ENCODE assay signal across 15 cellular contexts in the genomic region with DNA sequence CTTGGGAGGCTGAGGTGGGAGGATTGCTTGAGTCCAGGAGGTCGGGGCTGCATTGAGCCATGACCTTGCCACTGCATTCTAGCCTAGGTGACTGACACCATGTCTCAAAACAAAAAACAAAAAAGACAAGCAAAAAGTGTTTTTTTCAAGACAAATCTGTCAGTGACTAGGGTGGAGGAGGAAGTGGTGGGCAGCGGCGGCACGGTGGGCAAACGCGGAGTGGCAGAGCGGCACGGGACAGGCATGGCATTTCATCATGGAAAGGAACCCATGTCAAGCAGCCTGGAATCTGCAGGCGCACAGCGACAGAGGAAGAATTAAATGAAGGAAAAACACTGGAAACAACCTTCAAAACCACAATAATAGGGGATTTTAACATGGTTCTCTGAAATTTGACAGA. TPM values are rescaled to one million over a fixed set of nuclear protein-coding genes. Genes with fewer than 3 reads are reported as not detected.
DNase-seq lines count a peak whose midpoint lies in the region; ATAC-seq and TF ChIP-seq lines count a peak whose summit lies in the region.
"Had no signal": no experiment of that assay in that cellular context is flagged by ENCODE, and none has a peak within 500 bp of the region (broad histone marks: within the 10 kb centered on the region; RNA-seq: fewer than 3 reads in every experiment).

No MANE protein-coding gene starts in this region.

- peaks cover 11 to 31% (median 15%) of the 10 kb centered on the region in 4 donors for H3K4me1 Mint-ChIP-seq in CD4-positive, alpha-beta memory T cell
- peaks cover 15% of the 10 kb centered on the region for H3K4me1 Mint-ChIP-seq in T-helper 17 cell
- peaks cover 15% of the 10 kb centered on the region for H3K4me1 Mint-ChIP-seq in neural crest cell
- H3K4me1 Mint-ChIP-seq in Calu3 (ENCODE audit: low read depth, unreplicated experiment): no peaks in the 10 kb centered on the region

- POLR2A ChIA-PET in CD4-positive, alpha-beta memory T cell (lab: Charles Lee; ENCODE audit: partially characterized antibody): no interaction called here

- intact Hi-C loops in CD4-positive, alpha-beta memory T cell (cut with micrococcal nuclease): no loop called here
- intact Hi-C loops in Calu3 (cut with micrococcal nuclease; ENCODE audit: unreplicated experiment): no loop called here

- peaks cover 0 to 5% of the 10 kb centered on the region in 2 donors for H3K36me3 Mint-ChIP-seq in CD4-positive, alpha-beta memory T cell
- H3K36me3 Mint-ChIP-seq in T-helper 17 cell (ENCODE audit: low read depth): no peaks in the 10 kb centered on the region
- H3K36me3 Mint-ChIP-seq in neural crest cell (ENCODE audit: low read depth): peaks cover 8% of the 10 kb centered on the region
- H3K36me3 Mint-ChIP-seq in Calu3 (ENCODE audit: insufficient read depth, unreplicated experiment): peaks cover 22% of the 10 kb centered on the region

- peaks cover 43% of the 10 kb centered on the region for H3K4me1 ChIP-seq in BLaER1
- peaks cover 13% of the 10 kb centered on the region for H3K4me1 ChIP-seq in CD4-positive, alpha-beta memory T cell (ENCODE audit: insufficient read depth, low read length)

- TF ChIP-seq CTCF in neural crest cell (conservative IDR thresholded peaks at IDR 0.05) (no peak), Calu3 (IDR thresholded peaks at IDR 0.05; ENCODE audit: unreplicated experiment) (no peak)

- no peak overlapping the region for H3K4me3 ChIP-seq in BLaER1
- no peak overlapping the region for H3K4me3 ChIP-seq in CD4-positive, alpha-beta memory T cell (ENCODE audit: low read length in 2 of 2)

- H3K27ac ChIP-seq in BLaER1: no peak overlapping the region
- H3K27ac ChIP-seq in CD4-positive, alpha-beta memory T cell (ENCODE audit: low read depth, low read length): no peak overlapping the region
- H3K27ac ChIP-seq: HL-60 had no signal

- peak overlapping the region; percentile 15; the same call in 1 of the 2 replicates for H3K9ac ChIP-seq in BLaER1

- peaks cover 74% of the 10 kb centered on the region for H4K20me1 ChIP-seq in BLaER1

- ATAC-seq in T-helper 17 cell (no peak), HG02852 (IDR thresholded peaks at IDR 0.05; ENCODE audit: unreplicated experiment) (no peak), GM19397 (IDR thresholded peaks at IDR 0.05; ENCODE audit: unreplicated experiment) (no peak)

- H3K4me3 Mint-ChIP-seq in CD4-positive, alpha-beta memory T cell: no peak overlapping the region
- H3K4me3 Mint-ChIP-seq in T-helper 17 cell (no peak overlapping the region), neural crest cell (peak overlapping the region; percentile 15), Calu3 (ENCODE audit: low read depth, unreplicated experiment) (no peak overlapping the region)
- H3K4me3 Mint-ChIP-seq: HFFc6 had no signal

- H3K9me3 ChIP-seq in BLaER1 (peaks cover 14% of the 10 kb centered on the region), T-helper 17 cell (ENCODE audit: control insufficient read depth, low read length, poor library complexity, severe bottlenecking) (no peaks in the 10 kb centered on the region)
- no peaks in the 10 kb centered on the region for H3K9me3 ChIP-seq in CD4-positive, alpha-beta memory T cell (ENCODE audit: control insufficient read depth in 1 of 2, low read length in 2 of 2)

- CTCF ChIA-PET in CD4-positive, alpha-beta memory T cell (lab: Charles Lee; ENCODE audit: partially characterized antibody): interaction anchor here (0.7 kb wide), 1 partner anchor 257 kb away, joined by 3 read pairs; no protein-coding TSS in a partner anchor
- CTCF ChIA-PET in Calu3 (lab: Charles Lee): no interaction called here

- H3K9me3 Mint-ChIP-seq in CD4-positive, alpha-beta memory T cell: no peaks in the 10 kb centered on the region
- H3K9me3 Mint-ChIP-seq in neural crest cell: no peaks in the 10 kb centered on the region
- no peaks in the 10 kb centered on the region for H3K9me3 Mint-ChIP-seq in Calu3 (ENCODE audit: low read depth, unreplicated experiment)
- H3K9me3 Mint-ChIP-seq: HFFc6 had no signal

- peak overlapping the region in 5 of 7 donors; percentile 24 to 52 (median 37) for H3K27ac Mint-ChIP-seq in CD4-positive, alpha-beta memory T cell
- H3K27ac Mint-ChIP-seq in T-helper 17 cell (peak overlapping the region; percentile 87), neural crest cell (ENCODE audit: unreplicated experiment) (no peak overlapping the region), Calu3 (ENCODE audit: unreplicated experiment) (no peak overlapping the region)
- H3K27ac Mint-ChIP-seq: HFFc6 had no signal

- no peaks in the 10 kb centered on the region for H3K27me3 Mint-ChIP-seq in CD4-positive, alpha-beta memory T cell
- H3K27me3 Mint-ChIP-seq in T-helper 17 cell (no peaks in the 10 kb centered on the region), neural crest cell (ENCODE audit: low read depth) (no peaks in the 10 kb centered on the region), Calu3 (ENCODE audit: unreplicated experiment) (no peaks in the 10 kb centered on the region)

- BruUV-seq in Calu3 (replicated peaks; lab: Mats Ljungman, UMichigan): no TSS peak

- peaks cover 63% of the 10 kb centered on the region for H3K36me3 ChIP-seq in BLaER1
- H3K36me3 ChIP-seq in CD4-positive, alpha-beta memory T cell (ENCODE audit: insufficient read depth, low read length): no peaks in the 10 kb centered on the region

- no peaks in the 10 kb centered on the region for H3K27me3 ChIP-seq in BLaER1
- no peaks in the 10 kb centered on the region for H3K27me3 ChIP-seq in CD4-positive, alpha-beta memory T cell (ENCODE audit: insufficient read depth, low read length)

- no peak for DNase-seq in CD4-positive, alpha-beta memory T cell
- DNase-seq in T-helper 17 cell (no peak), neural crest cell (ENCODE audit: low read depth, low spot score) (no peak), Calu3 (no peak)
- DNase-seq: ACHN, C1 segment of cervical spinal cord, DMS 273 treated with DMSO at 0.1 percent for 48 hours, DMS79, HCEC 1CT, HFFc6 had no signal

- no peak overlapping the region for H3K4me2 ChIP-seq in BLaER1

RNA-seq across cellular contexts. Expression of gene BTBD6, which starts 4.0 kb away (rescaled TPM):
- 10 to 100 TPM; 52.0 to 56.7 TPM for total RNA-seq in CD4-positive, alpha-beta memory T cell
- polyA plus RNA-seq in CD4-positive, alpha-beta memory T cell: 10 to 100 TPM in 1 of 2 donors, 1 to 10 TPM in 1; 5.4 to 17.4 TPM
- total RNA-seq in T-helper 17 cell (10 to 100 TPM; 34.9 to 36.2 TPM), neural crest cell (33.6 and 36.6 TPM in 2 replicates), Calu3 (2022) (29.7 and 30.1 TPM in 2 replicates)
- total RNA-seq: A172 had no signal

RNA-seq across cellular contexts. Expression of gene BRF1, which starts 56.5 kb away (rescaled TPM):
- total RNA-seq in CD4-positive, alpha-beta memory T cell: 10 to 100 TPM; 49.7 to 56.0 TPM
- 10 to 100 TPM in 1 of 2 donors, 1 to 10 TPM in 1; 3.0 to 10.2 TPM for polyA plus RNA-seq in CD4-positive, alpha-beta memory T cell
- total RNA-seq in T-helper 17 cell: 10 to 100 TPM; 60.1 to 62.6 TPM
- total RNA-seq in neural crest cell: 50.0 and 51.1 TPM in 2 replicates
- total RNA-seq in Calu3 (2022): 38.4 and 43.7 TPM in 2 replicates

Comparison
In these comparisons a context has a peak if more than half of its experiments do, and no peak if none do; other contexts are left out.
1. H3K27ac Mint-ChIP-seq: peak in CD4-positive, alpha-beta memory T cell (5 of 7) and T-helper 17 cell (single experiment); none in neural crest cell (single experiment) and Calu3 (single experiment).